ENCODE assay signal across 8 cellular contexts in genomic region chr7:128477336-128477690, GRCh38. TPM values are rescaled to one million over a fixed set of nuclear protein-coding genes. Genes with fewer than 3 reads are reported as not detected.
DNase-seq lines count a peak whose midpoint lies in the region; ATAC-seq and TF ChIP-seq lines count a peak whose summit lies in the region.
"Not testable (repeated sequence)": the region's sequence is repeated elsewhere in the genome, so short reads cannot be mapped to it uniquely, and the experiment has no call there.

No MANE protein-coding gene starts in this region.

- not testable (repeated sequence) for TF ChIP-seq CTCF in endothelial cell (IDR thresholded peaks at IDR 0.05; ENCODE audit: unreplicated experiment); neural crest cell (conservative IDR thresholded peaks at IDR 0.05)

- peak overlapping the region; percentile 96 for H3K9ac ChIP-seq in iPS-20b (ENCODE audit: low read depth, low read length)
- peak overlapping the region in 4 of 5 donors; percentile 72 to 88 (median 84) for H3K9ac ChIP-seq in subcutaneous abdominal adipose tissue (ENCODE audit: low read length in 5 of 5)

- not testable (repeated sequence) for H3K9me3 ChIP-seq in CD4-positive, alpha-beta memory T cell (ENCODE audit: control insufficient read depth in 1 of 2, low read length in 2 of 2); SJSA1 (replicated peaks); iPS-20b (ENCODE audit: insufficient read depth, low read depth, low read length); subcutaneous abdominal adipose tissue (ENCODE audit: control insufficient read depth in 5 of 5, low read length in 5 of 5)

- CTCF ChIA-PET in CD4-positive, alpha-beta memory T cell (lab: Charles Lee; ENCODE audit: partially characterized antibody), result interaction anchor here (1.5 to 3.8 kb wide), 3 partner anchors 16 to 61 kb away, joined by 4 to 32 read pairs (median 6); no protein-coding TSS in a partner anchor

- peak; percentile 13 for ATAC-seq in HG03439 (IDR thresholded peaks at IDR 0.05; ENCODE audit: unreplicated experiment)

- intact Hi-C loops in CD4-positive, alpha-beta memory T cell (cut with micrococcal nuclease), result loop anchor here (2.0 to 5.0 kb wide), 2 partner anchors 53 to 135 kb away; partner anchors contain the start of gene RBM28

- H3K27ac ChIP-seq in CD4-positive, alpha-beta memory T cell (ENCODE audit: low read depth, low read length), result peak overlapping the region; percentile 83
- H3K27ac ChIP-seq in SJSA1, result not testable (repeated sequence)
- H3K27ac ChIP-seq in iPS-20b (ENCODE audit: low read length) (peak overlapping the region; percentile 91), subcutaneous abdominal adipose tissue (ENCODE audit: low read depth, low read length) (peak overlapping the region; percentile 90)

- H3K27me3 Mint-ChIP-seq in CD4-positive, alpha-beta memory T cell; activated naive CD8-positive, alpha-beta T cell treated with anti-CD3 and anti-CD28 coated beads for 36 hours; endothelial cell (ENCODE audit: unreplicated experiment); neural crest cell (ENCODE audit: low read depth): not testable (repeated sequence)

- not testable (repeated sequence) for H3K27me3 ChIP-seq in CD4-positive, alpha-beta memory T cell (ENCODE audit: insufficient read depth, low read length); SJSA1 (replicated peaks); iPS-20b (ENCODE audit: insufficient read depth, low read length); subcutaneous abdominal adipose tissue (ENCODE audit: control insufficient read depth in 5 of 5, insufficient read depth in 4 of 5, low read length in 5 of 5)

- H3K4me1 Mint-ChIP-seq in CD4-positive, alpha-beta memory T cell, result peaks cover 16 to 36% (median 24%) of the 10 kb centered on the region in 4 donors
- peaks cover 23% of the 10 kb centered on the region for H3K4me1 Mint-ChIP-seq in activated naive CD8-positive, alpha-beta T cell treated with anti-CD3 and anti-CD28 coated beads for 36 hours
- H3K4me1 Mint-ChIP-seq in endothelial cell (ENCODE audit: unreplicated experiment) (peaks cover 14% of the 10 kb centered on the region), neural crest cell (peaks cover 18% of the 10 kb centered on the region)

- peak overlapping the region; percentile 96 to 99 (median 98) for H3K27ac Mint-ChIP-seq in CD4-positive, alpha-beta memory T cell
- peak overlapping the region; percentile 99 for H3K27ac Mint-ChIP-seq in activated naive CD8-positive, alpha-beta T cell treated with anti-CD3 and anti-CD28 coated beads for 36 hours
- H3K27ac Mint-ChIP-seq in endothelial cell (ENCODE audit: unreplicated experiment) (peak overlapping the region; percentile 92), neural crest cell (ENCODE audit: unreplicated experiment) (peak overlapping the region; percentile 99)

- peaks cover 3 to 22% of the 10 kb centered on the region in 2 donors for H3K36me3 Mint-ChIP-seq in CD4-positive, alpha-beta memory T cell
- peaks cover 15% of the 10 kb centered on the region for H3K36me3 Mint-ChIP-seq in activated naive CD8-positive, alpha-beta T cell treated with anti-CD3 and anti-CD28 coated beads for 36 hours
- not testable (repeated sequence) for H3K36me3 Mint-ChIP-seq in endothelial cell (ENCODE audit: low read depth, unreplicated experiment); neural crest cell (ENCODE audit: low read depth)

- not testable (repeated sequence) for DNase-seq in CD4-positive, alpha-beta memory T cell; SJSA1 (ENCODE audit: low read depth in 1 of 2, low spot score in 2 of 2); activated naive CD8-positive, alpha-beta T cell treated with anti-CD3 and anti-CD28 coated beads for 36 hours; endothelial cell (ENCODE audit: low spot score); neural crest cell (ENCODE audit: low read depth, low spot score)

- H3K4me3 ChIP-seq in CD4-positive, alpha-beta memory T cell (ENCODE audit: low read length in 2 of 2), result peak overlapping the region; percentile 47 to 70
- H3K4me3 ChIP-seq in SJSA1, result peak overlapping the region; percentile 50
- peak overlapping the region; percentile 92 for H3K4me3 ChIP-seq in iPS-20b (ENCODE audit: low read length)
- peak overlapping the region; percentile 52 to 81 (median 73) for H3K4me3 ChIP-seq in subcutaneous abdominal adipose tissue (ENCODE audit: low read depth in 1 of 5, low read length in 5 of 5)

- H3K9me3 Mint-ChIP-seq in CD4-positive, alpha-beta memory T cell; activated naive CD8-positive, alpha-beta T cell treated with anti-CD3 and anti-CD28 coated beads for 36 hours; endothelial cell (ENCODE audit: unreplicated experiment); neural crest cell: not testable (repeated sequence)

- not testable (repeated sequence) for H3K36me3 ChIP-seq in CD4-positive, alpha-beta memory T cell (ENCODE audit: insufficient read depth, low read length); SJSA1
- H3K36me3 ChIP-seq in iPS-20b (ENCODE audit: insufficient read depth, low read depth, low read length) (peaks cover 34% of the 10 kb centered on the region), subcutaneous abdominal adipose tissue (ENCODE audit: control insufficient read depth in 5 of 5, insufficient read depth in 5 of 5, low read length in 5 of 5) (peaks cover 3 to 22% (median 10%) of the 10 kb centered on the region in 5 donors)

- POLR2A ChIA-PET in CD4-positive, alpha-beta memory T cell (lab: Charles Lee; ENCODE audit: partially characterized antibody), result interaction anchor here (1.9 kb wide), 1 partner anchor 133 kb away, joined by 8 read pairs; the partner anchor contains the start of gene RBM28

- peaks cover 11% of the 10 kb centered on the region for H3K4me1 ChIP-seq in CD4-positive, alpha-beta memory T cell (ENCODE audit: insufficient read depth, low read length)
- not testable (repeated sequence) for H3K4me1 ChIP-seq in SJSA1 (replicated peaks); iPS-20b (ENCODE audit: insufficient read depth, low read length)
- H3K4me1 ChIP-seq in subcutaneous abdominal adipose tissue (ENCODE audit: control insufficient read depth in 5 of 5, insufficient read depth in 5 of 5, low read length in 5 of 5), result peaks cover 3 to 13% (median 11%) of the 10 kb centered on the region in 5 donors

- H3K4me3 Mint-ChIP-seq in CD4-positive, alpha-beta memory T cell, result peak overlapping the region; percentile 97 to 99 (median 98)
- peak overlapping the region; percentile 88 for H3K4me3 Mint-ChIP-seq in activated naive CD8-positive, alpha-beta T cell treated with anti-CD3 and anti-CD28 coated beads for 36 hours
- H3K4me3 Mint-ChIP-seq in endothelial cell (ENCODE audit: unreplicated experiment), result peak overlapping the region; percentile 97
- H3K4me3 Mint-ChIP-seq in neural crest cell, result peak overlapping the region; percentile 99

RNA-seq across cellular contexts. Expression of gene METTL2B, which starts 0.8 kb away (rescaled TPM):
- total RNA-seq in CD4-positive, alpha-beta memory T cell, result 10 to 100 TPM; 25.3 to 32.8 TPM
- polyA plus RNA-seq in CD4-positive, alpha-beta memory T cell, result 10 to 100 TPM; 13.2 to 25.1 TPM
- 24.9 and 37.2 TPM in 2 replicates for total RNA-seq in SJSA1 (2014; rRNA removed; shearing (Covaris generic))
- total RNA-seq in activated naive CD8-positive, alpha-beta T cell treated with anti-CD3 and anti-CD28 coated beads for 36 hours, result 10 to 100 TPM; 57.3 to 59.8 TPM
- total RNA-seq in endothelial cell (ENCODE audit: unreplicated experiment), result 26.9 TPM
- total RNA-seq in neural crest cell, result 50.5 and 51.5 TPM in 2 replicates

RNA-seq across cellular contexts. Expression of gene HILPDA, which starts 21.6 kb away (rescaled TPM):
- 1 to 10 TPM; 3.4 to 4.5 TPM for total RNA-seq in CD4-positive, alpha-beta memory T cell
- polyA plus RNA-seq in CD4-positive, alpha-beta memory T cell, result 1 to 10 TPM; 2.4 to 3.7 TPM
- total RNA-seq in SJSA1 (2014; rRNA removed; shearing (Covaris generic)), result 7.7 and 10.7 TPM in 2 replicates
- total RNA-seq in activated naive CD8-positive, alpha-beta T cell treated with anti-CD3 and anti-CD28 coated beads for 36 hours, result 10 to 100 TPM; 72.3 to 72.8 TPM
- total RNA-seq in endothelial cell (ENCODE audit: unreplicated experiment), result 13.1 TPM
- 46.7 and 51.9 TPM in 2 replicates for total RNA-seq in neural crest cell
